23 cellular contexts compared by ENCODE assay signal in the genomic region with DNA sequence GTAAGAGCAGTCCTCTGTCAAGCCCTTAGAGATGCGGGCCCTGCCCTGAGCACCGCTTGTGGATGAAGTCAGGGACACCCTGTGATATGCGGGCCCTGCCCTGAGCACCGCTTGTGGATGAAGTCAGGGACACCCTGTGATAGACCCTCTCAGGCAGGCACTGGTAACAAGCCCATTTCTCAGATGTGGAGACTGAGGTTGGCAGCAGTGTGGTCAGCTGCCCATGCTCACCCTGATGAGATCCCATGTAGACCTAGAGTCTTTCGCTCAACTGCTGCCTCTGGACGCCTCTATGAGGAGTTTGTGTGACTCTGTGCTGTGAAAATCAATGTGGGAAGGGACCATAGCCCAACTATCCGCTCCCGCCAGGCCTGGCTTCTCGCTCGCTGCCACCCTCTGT. TPM values are rescaled to one million over a fixed set of nuclear protein-coding genes. Genes with fewer than 3 reads are reported as not detected.
DNase-seq lines count a peak whose midpoint lies in the region; ATAC-seq, FAIRE-seq and TF ChIP-seq lines count a peak whose summit lies in the region.
"Had no signal": no experiment of that assay in that cellular context is flagged by ENCODE, and none has a peak within 500 bp of the region (broad histone marks: within the 10 kb centered on the region; RNA-seq: fewer than 3 reads in every experiment).

No MANE protein-coding gene starts in this region.

- H3K4me3 ChIP-seq in HepG2 (replicated peaks in 1 of 3; ENCODE audit: insufficient read depth in 1 of 3, low read depth in 2 of 3, low read length in 3 of 3) (no peak overlapping the region), right lobe of liver (no peak overlapping the region), K562 (no peak overlapping the region), neuronal stem cell (ENCODE audit: low read length in 2 of 2) (no peak overlapping the region), Karpas-422 (ENCODE audit: low read length) (no peak overlapping the region)
- H3K4me3 ChIP-seq: BLaER1 treated with 17β-estradiol and CSF1 and Interleukin-3, amounts not matched to agents 10 nM and 100 nM had no signal

- H3K14ac ChIP-seq in neuronal stem cell (ENCODE audit: low read length) = no peak overlapping the region

- no peak overlapping the region for H2BK120ac ChIP-seq in neuronal stem cell (ENCODE audit: low read depth, low read length)

- FAIRE-seq in HepG2 (lab: Jason Lieb, UNC) = no peak
- no peak for FAIRE-seq in K562 (lab: Jason Lieb, UNC)
- FAIRE-seq: A204.1, D721Med, G401.6, GM12891, GM18507 had no signal

- H2AFZ ChIP-seq in HepG2 (ENCODE audit: low read length) (no peak overlapping the region), K562 (ENCODE audit: low read depth, low read length) (no peak overlapping the region), neuronal stem cell (ENCODE audit: low read length) (no peak overlapping the region), Karpas-422 (ENCODE audit: low read length) (no peak overlapping the region)

- no peak overlapping the region for H3K4ac ChIP-seq in neuronal stem cell (ENCODE audit: low read length)

- H2BK5ac ChIP-seq in neuronal stem cell (ENCODE audit: low read length) = no peak overlapping the region

- no peaks in the 10 kb centered on the region for H3K79me2 ChIP-seq in HepG2 (ENCODE audit: insufficient read depth, low read length)
- no peaks in the 10 kb centered on the region for H3K79me2 ChIP-seq in K562 (ENCODE audit: control insufficient read depth, insufficient read depth, low read length)
- H3K79me2 ChIP-seq in Karpas-422 (ENCODE audit: low read length) = no peaks in the 10 kb centered on the region

- no peak overlapping the region for H2BK15ac ChIP-seq in neuronal stem cell (ENCODE audit: low read length)

- H3K9me3 ChIP-seq in HepG2 (ENCODE audit: low read length) (no peaks in the 10 kb centered on the region), right lobe of liver (no peaks in the 10 kb centered on the region), K562 (replicated peaks; ENCODE audit: control insufficient read depth, insufficient read depth, low read depth, low read length) (no peaks in the 10 kb centered on the region), neuronal stem cell (replicated peaks in 1 of 2; ENCODE audit: control insufficient read depth in 2 of 2, insufficient read depth in 1 of 2, low read depth in 1 of 2, low read length in 2 of 2) (peaks cover 0 to 1% of the 10 kb centered on the region in 2 donors), Karpas-422 (ENCODE audit: low read length) (no peaks in the 10 kb centered on the region)
- H3K9me3 ChIP-seq: BE2C, Caco-2 had no signal

- no peak overlapping the region for H3K4me2 ChIP-seq in HepG2 (ENCODE audit: low read depth, low read length)
- no peak overlapping the region for H3K4me2 ChIP-seq in K562 (ENCODE audit: insufficient read depth, low read length)
- no peak overlapping the region for H3K4me2 ChIP-seq in neuronal stem cell (ENCODE audit: insufficient read depth, low read length, poor library complexity, severe bottlenecking)
- no peak overlapping the region for H3K4me2 ChIP-seq in Karpas-422 (ENCODE audit: low read depth, low read length, poor library complexity, severe bottlenecking)

- no peak overlapping the region for H2AK5ac ChIP-seq in neuronal stem cell (ENCODE audit: low read depth, low read length)

- no peak for TF ChIP-seq RAD21 in HepG2 (CRISPR knock-in tag; IDR thresholded peaks at IDR 0.05)
- TF ChIP-seq RAD21 in K562 (CRISPR knock-in tag; conservative IDR thresholded peaks at IDR 0.05 in 1 of 2, IDR thresholded peaks at IDR 0.05 in 1 of 2) = no peak

- H3K79me1 ChIP-seq in neuronal stem cell (ENCODE audit: low read depth, low read length) = no peaks in the 10 kb centered on the region

- H3K23ac ChIP-seq in neuronal stem cell (ENCODE audit: low read depth, low read length, poor library complexity) = no peak overlapping the region

- peaks cover 8 to 65% of the 10 kb centered on the region in 2 experiments for H3K27me3 ChIP-seq in HepG2 (ENCODE audit: control insufficient read depth in 1 of 2, insufficient read depth in 2 of 2, low read length in 2 of 2)
- no peaks in the 10 kb centered on the region for H3K27me3 ChIP-seq in right lobe of liver
- peaks cover 58 to 82% of the 10 kb centered on the region in 2 experiments for H3K27me3 ChIP-seq in K562 (ENCODE audit: control insufficient read depth in 2 of 2, insufficient read depth in 2 of 2, low read length in 2 of 2)
- H3K27me3 ChIP-seq in neuronal stem cell (ENCODE audit: control insufficient read depth in 3 of 3, insufficient read depth in 3 of 3, low read depth in 1 of 3, low read length in 3 of 3) = peaks cover 2 to 80% (median 50%) of the 10 kb centered on the region in 3 experiments
- no peaks in the 10 kb centered on the region for H3K27me3 ChIP-seq in Karpas-422 (ENCODE audit: low read length)
- H3K27me3 ChIP-seq: BE2C had no signal

- H3K36me3 ChIP-seq in HepG2 (replicated peaks in 1 of 2; ENCODE audit: control insufficient read depth in 1 of 2, insufficient read depth in 2 of 2, low read length in 2 of 2) (no peaks in the 10 kb centered on the region), right lobe of liver (peaks cover 0 to 51% (median 12%) of the 10 kb centered on the region in 4 donors), K562 (ENCODE audit: control insufficient read depth, insufficient read depth, low read length) (no peaks in the 10 kb centered on the region), neuronal stem cell (replicated peaks in 1 of 2; ENCODE audit: control insufficient read depth in 2 of 2, insufficient read depth in 2 of 2, low read length in 2 of 2) (no peaks in the 10 kb centered on the region), Karpas-422 (ENCODE audit: insufficient read depth, low read length) (no peaks in the 10 kb centered on the region)
- H3K36me3 ChIP-seq: BE2C; BLaER1 treated with 17β-estradiol and CSF1 and Interleukin-3, amounts not matched to agents 10 nM and 100 nM had no signal

- TF ChIP-seq CTCF in HepG2 (CRISPR knock-in tag; IDR thresholded peaks at IDR 0.05) = no peak
- no peak for TF ChIP-seq CTCF in right lobe of liver (IDR thresholded peaks at IDR 0.05)
- no peak for TF ChIP-seq CTCF in K562 (IDR thresholded peaks at IDR 0.05 in 2 of 3, conservative IDR thresholded peaks at IDR 0.05 in 1 of 3; ENCODE audit: insufficient read depth in 2 of 3, low read depth in 1 of 3, low read length in 3 of 3)

- H4K20me1 ChIP-seq in HepG2 (ENCODE audit: insufficient read depth, low read length) = no peaks in the 10 kb centered on the region
- H4K20me1 ChIP-seq in K562 (replicated peaks; ENCODE audit: control insufficient read depth, insufficient read depth, low read length) = peaks cover 20% of the 10 kb centered on the region
- 0 out of 2 replicates have a peak, but pooled peaks cover 4% of the 10 kb centered on the region for H4K20me1 ChIP-seq in Karpas-422 (ENCODE audit: insufficient read depth, low read depth, low read length)
- H4K20me1 ChIP-seq: BLaER1 treated with 17β-estradiol and CSF1 and Interleukin-3, amounts not matched to agents 10 nM and 100 nM had no signal

- no peaks in the 10 kb centered on the region for H3K9me2 ChIP-seq in Karpas-422 (replicated peaks; ENCODE audit: insufficient read depth, low read length)

- no peaks in the 10 kb centered on the region for H3K4me1 ChIP-seq in HepG2 (ENCODE audit: insufficient read depth, low read length)
- H3K4me1 ChIP-seq in right lobe of liver = no peaks in the 10 kb centered on the region
- peaks cover 0 to 3% of the 10 kb centered on the region in 2 experiments; a peak in 1 of 5 replicates for H3K4me1 ChIP-seq in K562 (replicated peaks in 1 of 2; ENCODE audit: control insufficient read depth in 2 of 2, insufficient read depth in 2 of 2, low read length in 2 of 2)
- H3K4me1 ChIP-seq in neuronal stem cell (ENCODE audit: control insufficient read depth in 2 of 2, insufficient read depth in 1 of 2, low read depth in 1 of 2, low read length in 2 of 2) = peaks cover 15 to 29% of the 10 kb centered on the region in 2 donors
- no peaks in the 10 kb centered on the region for H3K4me1 ChIP-seq in Karpas-422 (ENCODE audit: low read length)

- BruUV-seq in HepG2 (replicated peaks; lab: Mats Ljungman, UMichigan) (no TSS peak), K562 (replicated peaks; lab: Mats Ljungman, UMichigan) (no TSS peak)

- no peak overlapping the region for H3K27ac ChIP-seq in HepG2 (ENCODE audit: extremely low read length, insufficient read depth, low read length)
- no peak overlapping the region for H3K27ac ChIP-seq in right lobe of liver
- H3K27ac ChIP-seq in K562 (ENCODE audit: extremely low read depth, low read depth, low read length) = no peak overlapping the region
- H3K27ac ChIP-seq in neuronal stem cell (replicated peaks; ENCODE audit: low read length) = no peak overlapping the region
- no peak overlapping the region for H3K27ac ChIP-seq in Karpas-422 (ENCODE audit: low read length)
- H3K27ac ChIP-seq: C4-2B had no signal

- H3K9me1 ChIP-seq in K562 (ENCODE audit: control insufficient read depth, insufficient read depth, low read length) = no peaks in the 10 kb centered on the region

- peak overlapping the region; percentile 87 for H3K18ac ChIP-seq in neuronal stem cell (ENCODE audit: low read length)

- H4K91ac ChIP-seq in neuronal stem cell (ENCODE audit: low read depth, low read length, poor library complexity) = no peak overlapping the region

- no peak overlapping the region for H2BK12ac ChIP-seq in neuronal stem cell (ENCODE audit: low read length)

- POLR2A ChIA-PET in HepG2 (lab: Yijun Ruan, JAX) (no interaction called here), K562 (lab: Yijun Ruan, JAX) (no interaction called here)

- ATAC-seq in HepG2 (no peak), right lobe of liver (no peak), K562 (no peak), GM18505 (IDR thresholded peaks at IDR 0.05; ENCODE audit: unreplicated experiment) (no peak)
- ATAC-seq: CD8-positive, alpha-beta T cell had no signal

- no CpG with 5 or more reads among the region's 10 CpGs for WGBS in HepG2 (ENCODE audit: low lambda C conversion rate)
- WGBS in right lobe of liver (ENCODE audit: insufficient coverage, low coverage, low lambda C conversion rate, missing lambda C conversion rate) = 80% methylated on average over 2 of the region's 10 CpGs
- WGBS in K562 (ENCODE audit: insufficient coverage, low coverage, missing lambda C conversion rate) = 13% methylated on average over 8 of the region's 10 CpGs
- no CpG with 5 or more reads among the region's 10 CpGs for WGBS in neuronal stem cell (ENCODE audit: extremely low coverage in 2 of 2, insufficient read length in 2 of 2, insufficient replicate concordance in 1 of 2), 2 donors

- no peak overlapping the region for H4K8ac ChIP-seq in neuronal stem cell (ENCODE audit: low read depth, low read length)

- TF ChIP-seq EP300 in HepG2 (IDR thresholded peaks at IDR 0.05; ENCODE audit: low read depth in 2 of 2, low read length in 2 of 2) (no peak), HepG2 (CRISPR knock-in tag; IDR thresholded peaks at IDR 0.05; ENCODE audit: borderline replicate concordance) (no peak), K562 (IDR thresholded peaks at IDR 0.05; ENCODE audit: low read length) (no peak)

- no peak for DNase-seq in HepG2 (ENCODE audit: low spot score)
- DNase-seq in right lobe of liver = no peak
- no peak for DNase-seq in K562 (ENCODE audit: extremely low read depth in 1 of 4, low spot score in 3 of 4)
- DNase-seq in neuronal stem cell (ENCODE audit: low spot score) = no peak
- no peak for DNase-seq in Karpas-422
- no peak for DNase-seq in NOMO-1 treated with DMSO at 0.1 percent for 48 hours (lab: John Stamatoyannopoulos, UW; ENCODE audit: unreplicated experiment)
- DNase-seq: 8988T; ACHN; BE2C; Caco-2; Calu3; CD4-positive, alpha-beta T cell; CD8-positive, alpha-beta T cell; DMS79 treated with DMSO at 0.1 percent for 48 hours; GF-D8 had no signal

- TF ChIP-seq POLR2A in HepG2 (IDR thresholded peaks at IDR 0.05; ENCODE audit: insufficient read depth in 1 of 2, low read depth in 2 of 2, low read length in 2 of 2) = no peak
- no peak for TF ChIP-seq POLR2A in right lobe of liver (IDR thresholded peaks at IDR 0.05)
- no peak for TF ChIP-seq POLR2A in K562 (conservative IDR thresholded peaks at IDR 0.05)
- TF ChIP-seq POLR2A in GM18505 (IDR thresholded peaks at IDR 0.05; ENCODE audit: borderline replicate concordance, extremely low read depth, insufficient read depth, insufficient read length) = no peak

- intact Hi-C loops in HepG2 (cut with micrococcal nuclease; ENCODE audit: unreplicated experiment) (no loop called here), right lobe of liver (cut with DNase I) (no loop called here), K562 (cut with micrococcal nuclease) (no loop called here)

- CTCF ChIA-PET in HepG2 (lab: Yijun Ruan, JAX; ENCODE audit: low intra/inter-chr PET ratio, low total read pairs) (no interaction called here), K562 (lab: Yijun Ruan, JAX; ENCODE audit: low intra/inter-chr PET ratio) (no interaction called here)

- in situ Hi-C loops in HepG2 (cut with HindIII; ENCODE audit: extremely low pct_ligation_motif_present, low pct_unique_long_range_greater_than_20kb) (no loop called here), K562 (cut with MboI) (no loop called here)

- H3K9ac ChIP-seq in HepG2 (ENCODE audit: insufficient read depth, low read depth, low read length) = no peak overlapping the region
- H3K9ac ChIP-seq in K562 (ENCODE audit: insufficient read depth in 1 of 2, low read depth in 2 of 2, low read length in 2 of 2) = no peak overlapping the region
- H3K9ac ChIP-seq in neuronal stem cell (ENCODE audit: low read depth, low read length, poor library complexity) = no peak overlapping the region
- H3K9ac ChIP-seq in Karpas-422 (ENCODE audit: low read length) = no peak overlapping the region
- H3K9ac ChIP-seq: BLaER1 treated with 17β-estradiol and CSF1 and Interleukin-3, amounts not matched to agents 10 nM and 100 nM had no signal

RNA-seq across cellular contexts. Expression of a gene that starts 58.8 kb away (rescaled TPM):
- total RNA-seq in HepG2 (2016; rRNA removed; fragmentation: Illumina TruSeq; extraction: Trizol) (21.4 and 22.2 TPM in 2 replicates), right lobe of liver (10 to 100 TPM in 3 of 6 experiments, 1 to 10 TPM in 3; 8.8 to 17.5 (median 10.6) TPM), K562 (2014; rRNA removed) (20.1 and 20.4 TPM in 2 replicates), K562 (2014; rRNA removed; fragmentation: Illumina TruSeq; extraction: Trizol) (15.5 and 17.2 TPM in 2 replicates), K562 (2015; rRNA removed; fragmentation: Illumina TruSeq; extraction: Trizol) (18.4 and 20.9 TPM in 2 replicates), K562 (2021) (24.1 and 26.2 TPM in 2 replicates)
- total RNA-seq in HepG2 (2016; cell fraction: cytosol; rRNA removed; fragmentation: Illumina TruSeq; extraction: Trizol; ENCODE audit: low read depth) = 5.0 and 5.9 TPM in 2 replicates
- total RNA-seq in HepG2 (2016; cell fraction: insoluble cytoplasmic fraction; rRNA removed; fragmentation: Illumina TruSeq; extraction: Trizol) = 20.6 and 22.3 TPM in 2 replicates
- total RNA-seq in HepG2 (2016; cell fraction: membrane; rRNA removed; fragmentation: Illumina TruSeq; extraction: Trizol) = 13.7 and 13.9 TPM in 2 replicates
- 9.1 and 12.1 TPM in 2 replicates for total RNA-seq in HepG2 (2016; cell fraction: nucleus; rRNA removed; fragmentation: Illumina TruSeq; extraction: Trizol)
- polyA plus RNA-seq in HepG2 (2011; rRNA removed) (14.2 and 14.9 TPM in 2 replicates), K562 (2011; rRNA removed) (23.6 and 26.9 TPM in 2 replicates), K562 (2014; fragmentation: Illumina TruSeq; extraction: Trizol) (17.2 and 17.7 TPM in 2 replicates), K562 (2014; fragmentation: Nextera tagmentation; extraction: Ambion mirVana) (under 1 TPM; 0.29 to 0.30 TPM), K562 (2014; rRNA removed) (26.7 and 28.7 TPM in 2 replicates)
- polyA plus RNA-seq in HepG2 (2011; cell fraction: cytosol; rRNA removed) = 16.0 and 16.7 TPM in 2 replicates
- polyA plus RNA-seq in HepG2 (2011; cell fraction: nucleus; rRNA removed) = 7.8 and 9.6 TPM in 2 replicates
- polyA plus RNA-seq in HepG2 (2012) = 10.4 and 12.8 TPM in 2 replicates
- polyA plus RNA-seq in HepG2 (2016; cell fraction: cytosol; fragmentation: Illumina TruSeq; extraction: Trizol; ENCODE audit: low read depth) = 3.2 TPM in 2 replicates
- polyA plus RNA-seq in HepG2 (2016; cell fraction: insoluble cytoplasmic fraction; fragmentation: Illumina TruSeq; extraction: Trizol; ENCODE audit: low read depth) = 20.0 and 20.2 TPM in 2 replicates
- 7.0 and 7.9 TPM in 2 replicates for polyA plus RNA-seq in HepG2 (2016; cell fraction: membrane; fragmentation: Illumina TruSeq; extraction: Trizol; ENCODE audit: low read depth)
- polyA plus RNA-seq in HepG2 (2016; cell fraction: nucleus; fragmentation: Illumina TruSeq; extraction: Trizol; ENCODE audit: insufficient read depth, low read depth) = 15.0 and 15.1 TPM in 2 replicates
- 21.5 and 78.8 TPM in 2 replicates for polyA minus RNA-seq in HepG2 (2011; rRNA and poly(A)+ RNA removed; ENCODE audit: low replicate concordance)
- polyA minus RNA-seq in HepG2 (2011; cell fraction: cytosol; rRNA and poly(A)+ RNA removed) = 8.5 and 9.1 TPM in 2 replicates
- polyA minus RNA-seq in HepG2 (2011; cell fraction: nucleus; rRNA and poly(A)+ RNA removed) = 8.6 and 9.7 TPM in 2 replicates
- 9.8 and 23.6 TPM in 2 replicates for total RNA-seq in K562 (2011; cell fraction: chromatin; rRNA removed; ENCODE audit: low replicate concordance)
- 23.6 and 28.0 TPM in 2 replicates for total RNA-seq in K562 (2011; cell fraction: nucleolus; rRNA removed)
- total RNA-seq in K562 (2011; cell fraction: nucleoplasm; rRNA removed) = 17.0 and 17.6 TPM in 2 replicates
- 24.3 and 37.3 TPM in 2 replicates for polyA plus RNA-seq in K562 (2011; cell fraction: cytosol; rRNA removed)
- 11.2 and 14.3 TPM in 2 replicates for polyA plus RNA-seq in K562 (2011; cell fraction: nucleus; rRNA removed)
- 20.7 and 23.8 TPM in 2 replicates for polyA plus RNA-seq in K562 (2012)
- polyA minus RNA-seq in K562 (2011; rRNA and poly(A)+ RNA removed) = 17.5 and 22.8 TPM in 2 replicates
- polyA minus RNA-seq in K562 (2011; cell fraction: cytosol; rRNA and poly(A)+ RNA removed) = 13.8 and 19.3 TPM in 2 replicates
- polyA minus RNA-seq in K562 (2011; cell fraction: nucleus; rRNA and poly(A)+ RNA removed) = 17.8 and 23.5 TPM in 2 replicates
- polyA plus RNA-seq in neuronal stem cell (2013, experiment 1 of 2) = 18.3 TPM
- polyA plus RNA-seq in neuronal stem cell (2013, experiment 2 of 2) = 18.4 TPM
- 19.8 and 39.5 TPM in 2 replicates for total RNA-seq in Karpas-422 (2014; rRNA removed; shearing (Covaris generic); ENCODE audit: low replicate concordance)
